Comparison of ENCODE assay signal across 1 cellular context in the genomic region with DNA sequence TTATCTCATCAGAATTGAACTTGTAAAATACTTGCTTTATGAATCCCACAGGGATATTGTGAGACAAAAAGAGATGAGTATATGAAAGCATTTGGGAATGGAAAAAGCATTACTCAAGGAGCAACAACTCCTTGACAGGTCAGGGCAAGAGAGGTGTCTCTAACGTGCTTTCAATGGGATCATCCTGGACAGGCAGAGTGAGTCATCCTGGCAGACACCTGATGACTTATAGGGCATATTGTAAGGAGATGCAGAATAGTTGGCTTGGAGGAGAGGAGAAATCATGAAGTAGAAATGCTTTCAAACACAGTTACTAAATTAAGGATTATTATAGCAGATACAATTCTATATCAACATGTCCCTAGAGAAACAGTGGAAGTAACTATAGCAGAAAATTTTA.
TF ChIP-seq lines count a peak whose summit lies in the region.

No MANE protein-coding gene starts in this region.

TF ChIP-seq in SK-N-SH, 30 proteins besides CTCF, POLR2A, EP300 and RAD21 (continued from another document):
- TF ChIP-seq, protein P1, sequence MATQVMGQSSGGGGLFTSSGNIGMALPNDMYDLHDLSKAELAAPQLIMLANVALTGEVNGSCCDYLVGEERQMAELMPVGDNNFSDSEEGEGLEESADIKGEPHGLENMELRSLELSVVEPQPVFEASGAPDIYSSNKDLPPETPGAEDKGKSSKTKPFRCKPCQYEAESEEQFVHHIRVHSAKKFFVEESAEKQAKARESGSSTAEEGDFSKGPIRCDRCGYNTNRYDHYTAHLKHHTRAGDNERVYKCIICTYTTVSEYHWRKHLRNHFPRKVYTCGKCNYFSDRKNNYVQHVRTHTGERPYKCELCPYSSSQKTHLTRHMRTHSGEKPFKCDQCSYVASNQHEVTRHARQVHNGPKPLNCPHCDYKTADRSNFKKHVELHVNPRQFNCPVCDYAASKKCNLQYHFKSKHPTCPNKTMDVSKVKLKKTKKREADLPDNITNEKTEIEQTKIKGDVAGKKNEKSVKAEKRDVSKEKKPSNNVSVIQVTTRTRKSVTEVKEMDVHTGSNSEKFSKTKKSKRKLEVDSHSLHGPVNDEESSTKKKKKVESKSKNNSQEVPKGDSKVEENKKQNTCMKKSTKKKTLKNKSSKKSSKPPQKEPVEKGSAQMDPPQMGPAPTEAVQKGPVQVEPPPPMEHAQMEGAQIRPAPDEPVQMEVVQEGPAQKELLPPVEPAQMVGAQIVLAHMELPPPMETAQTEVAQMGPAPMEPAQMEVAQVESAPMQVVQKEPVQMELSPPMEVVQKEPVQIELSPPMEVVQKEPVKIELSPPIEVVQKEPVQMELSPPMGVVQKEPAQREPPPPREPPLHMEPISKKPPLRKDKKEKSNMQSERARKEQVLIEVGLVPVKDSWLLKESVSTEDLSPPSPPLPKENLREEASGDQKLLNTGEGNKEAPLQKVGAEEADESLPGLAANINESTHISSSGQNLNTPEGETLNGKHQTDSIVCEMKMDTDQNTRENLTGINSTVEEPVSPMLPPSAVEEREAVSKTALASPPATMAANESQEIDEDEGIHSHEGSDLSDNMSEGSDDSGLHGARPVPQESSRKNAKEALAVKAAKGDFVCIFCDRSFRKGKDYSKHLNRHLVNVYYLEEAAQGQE (IDR thresholded peaks at IDR 0.05; ENCODE audit: low read depth, low read length) = 0 out of 2 replicates have a peak, but pooled peaks have one; percentile 24
- no peak for TF ChIP-seq CHD2 (IDR thresholded peaks at IDR 0.05; ENCODE audit: low read length, partially characterized antibody)
- TF ChIP-seq, protein P2, sequence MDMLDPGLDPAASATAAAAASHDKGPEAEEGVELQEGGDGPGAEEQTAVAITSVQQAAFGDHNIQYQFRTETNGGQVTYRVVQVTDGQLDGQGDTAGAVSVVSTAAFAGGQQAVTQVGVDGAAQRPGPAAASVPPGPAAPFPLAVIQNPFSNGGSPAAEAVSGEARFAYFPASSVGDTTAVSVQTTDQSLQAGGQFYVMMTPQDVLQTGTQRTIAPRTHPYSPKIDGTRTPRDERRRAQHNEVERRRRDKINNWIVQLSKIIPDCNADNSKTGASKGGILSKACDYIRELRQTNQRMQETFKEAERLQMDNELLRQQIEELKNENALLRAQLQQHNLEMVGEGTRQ (IDR thresholded peaks at IDR 0.05; ENCODE audit: borderline replicate concordance, low read depth, low read length) = no peak
- no peak for TF ChIP-seq TEAD4 (IDR thresholded peaks at IDR 0.05; ENCODE audit: borderline replicate concordance, insufficient read depth)
- TF ChIP-seq POLR2AphosphoS5 (IDR thresholded peaks at IDR 0.05; ENCODE audit: low read depth, low read length) = peak; percentile 18; the same call in 1 of the 2 replicates
- TF ChIP-seq FOXM1 (IDR thresholded peaks at IDR 0.05; ENCODE audit: low read depth) = no peak
- peak; percentile 87 for TF ChIP-seq FOSL2 (IDR thresholded peaks at IDR 0.05; ENCODE audit: borderline replicate concordance, low read depth)
- no peak for TF ChIP-seq ELF1 (IDR thresholded peaks at IDR 0.05)
- TF ChIP-seq FOXJ3 (CRISPR knock-in tag; IDR thresholded peaks at IDR 0.05) = no peak
- TF ChIP-seq NFIC (IDR thresholded peaks at IDR 0.05; ENCODE audit: borderline replicate concordance) = peak; percentile 67
- no peak for TF ChIP-seq MXI1 (IDR thresholded peaks at IDR 0.05; ENCODE audit: low read depth, low read length)
- TF ChIP-seq GATA2 (CRISPR knock-in tag; IDR thresholded peaks at IDR 0.05) = no peak
- TF ChIP-seq SIN3A (IDR thresholded peaks at IDR 0.05; ENCODE audit: borderline replicate concordance, low read depth, low read length) = no peak
- TF ChIP-seq, protein P3, sequence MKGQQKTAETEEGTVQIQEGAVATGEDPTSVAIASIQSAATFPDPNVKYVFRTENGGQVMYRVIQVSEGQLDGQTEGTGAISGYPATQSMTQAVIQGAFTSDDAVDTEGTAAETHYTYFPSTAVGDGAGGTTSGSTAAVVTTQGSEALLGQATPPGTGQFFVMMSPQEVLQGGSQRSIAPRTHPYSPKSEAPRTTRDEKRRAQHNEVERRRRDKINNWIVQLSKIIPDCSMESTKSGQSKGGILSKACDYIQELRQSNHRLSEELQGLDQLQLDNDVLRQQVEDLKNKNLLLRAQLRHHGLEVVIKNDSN (IDR thresholded peaks at IDR 0.05; ENCODE audit: borderline replicate concordance, low read depth) = no peak
- TF ChIP-seq SMC3 (IDR thresholded peaks at IDR 0.05; ENCODE audit: low read depth, low read length) = no peak
- TF ChIP-seq TAF1 (IDR thresholded peaks at IDR 0.05; ENCODE audit: borderline replicate concordance, low read depth, low read length) = no peak
- TF ChIP-seq, protein P4, sequence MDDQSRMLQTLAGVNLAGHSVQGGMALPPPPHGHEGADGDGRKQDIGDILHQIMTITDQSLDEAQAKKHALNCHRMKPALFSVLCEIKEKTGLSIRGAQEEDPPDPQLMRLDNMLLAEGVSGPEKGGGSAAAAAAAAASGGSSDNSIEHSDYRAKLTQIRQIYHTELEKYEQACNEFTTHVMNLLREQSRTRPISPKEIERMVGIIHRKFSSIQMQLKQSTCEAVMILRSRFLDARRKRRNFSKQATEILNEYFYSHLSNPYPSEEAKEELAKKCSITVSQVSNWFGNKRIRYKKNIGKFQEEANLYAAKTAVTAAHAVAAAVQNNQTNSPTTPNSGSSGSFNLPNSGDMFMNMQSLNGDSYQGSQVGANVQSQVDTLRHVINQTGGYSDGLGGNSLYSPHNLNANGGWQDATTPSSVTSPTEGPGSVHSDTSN (IDR thresholded peaks at IDR 0.05) = peak; percentile 93
- peak; percentile 89 for TF ChIP-seq JUND (IDR thresholded peaks at IDR 0.05)
- TF ChIP-seq, protein P5, sequence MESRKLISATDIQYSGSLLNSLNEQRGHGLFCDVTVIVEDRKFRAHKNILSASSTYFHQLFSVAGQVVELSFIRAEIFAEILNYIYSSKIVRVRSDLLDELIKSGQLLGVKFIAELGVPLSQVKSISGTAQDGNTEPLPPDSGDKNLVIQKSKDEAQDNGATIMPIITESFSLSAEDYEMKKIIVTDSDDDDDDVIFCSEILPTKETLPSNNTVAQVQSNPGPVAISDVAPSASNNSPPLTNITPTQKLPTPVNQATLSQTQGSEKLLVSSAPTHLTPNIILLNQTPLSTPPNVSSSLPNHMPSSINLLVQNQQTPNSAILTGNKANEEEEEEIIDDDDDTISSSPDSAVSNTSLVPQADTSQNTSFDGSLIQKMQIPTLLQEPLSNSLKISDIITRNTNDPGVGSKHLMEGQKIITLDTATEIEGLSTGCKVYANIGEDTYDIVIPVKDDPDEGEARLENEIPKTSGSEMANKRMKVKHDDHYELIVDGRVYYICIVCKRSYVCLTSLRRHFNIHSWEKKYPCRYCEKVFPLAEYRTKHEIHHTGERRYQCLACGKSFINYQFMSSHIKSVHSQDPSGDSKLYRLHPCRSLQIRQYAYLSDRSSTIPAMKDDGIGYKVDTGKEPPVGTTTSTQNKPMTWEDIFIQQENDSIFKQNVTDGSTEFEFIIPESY (IDR thresholded peaks at IDR 0.05; ENCODE audit: borderline replicate concordance, low read depth) = no peak
- no peak for TF ChIP-seq GABPA (IDR thresholded peaks at IDR 0.05; ENCODE audit: low read depth)
- TF ChIP-seq RCOR1 (IDR thresholded peaks at IDR 0.05; ENCODE audit: low read length) = no peak
- TF ChIP-seq MEF2A (IDR thresholded peaks at IDR 0.05; ENCODE audit: borderline replicate concordance, low read depth) = no peak
- TF ChIP-seq YY1 (IDR thresholded peaks at IDR 0.05; ENCODE audit: low read depth) = no peak
- no peak for TF ChIP-seq RFX5 (IDR thresholded peaks at IDR 0.05; ENCODE audit: low read length)
- no peak for TF ChIP-seq EZH2phosphoT487 (IDR thresholded peaks at IDR 0.05; ENCODE audit: borderline replicate concordance, low read depth)
- TF ChIP-seq TCF12 (IDR thresholded peaks at IDR 0.05) = peak; percentile 85
